8 cellular contexts compared by ENCODE assay signal in the genomic region with DNA sequence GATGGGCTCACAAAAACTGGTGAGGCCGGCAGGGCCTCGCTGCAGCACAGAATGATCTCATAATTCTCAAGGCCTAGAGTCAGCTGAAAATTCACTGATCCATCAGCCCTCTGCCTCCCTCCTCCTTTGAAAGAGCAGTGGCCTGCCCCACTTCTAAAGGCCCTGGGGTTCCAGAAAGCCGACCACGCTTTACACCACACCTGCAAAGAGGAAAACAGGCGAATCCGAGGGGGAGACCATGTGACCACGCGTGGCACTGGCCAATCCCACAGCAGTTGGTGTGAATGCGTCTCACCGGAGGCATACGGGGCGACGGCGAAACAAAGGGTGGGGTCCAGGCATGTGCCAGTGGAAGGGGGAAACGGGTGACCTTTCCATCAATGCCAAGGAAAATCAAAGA.
DNase-seq lines count a peak whose midpoint lies in the region; ATAC-seq and TF ChIP-seq lines count a peak whose summit lies in the region.
"Not testable (repeated sequence)": the region's sequence is repeated elsewhere in the genome, so short reads cannot be mapped to it uniquely, and the experiment has no call there.

No MANE protein-coding gene starts in this region.

- not testable (repeated sequence) for DNase-seq in Jurkat, Clone E6-1 (ENCODE audit: low read depth, low spot score); astrocyte of the spinal cord (ENCODE audit: low read depth, low spot score); fibroblast of pulmonary artery (ENCODE audit: low read depth); vagina (ENCODE audit: extremely low spot score in 2 of 2)
- peak; percentile 40 for DNase-seq in activated CD8-positive, alpha-beta T cell treated with anti-CD3 and anti-CD28 coated beads for 36 hours
- DNase-seq in lung (ENCODE audit: low spot score) (peak; percentile 27), sigmoid colon (peak; percentile 38)

- H3K27me3 Mint-ChIP-seq in activated CD8-positive, alpha-beta T cell treated with anti-CD3 and anti-CD28 coated beads for 36 hours: not testable (repeated sequence)

- not testable (repeated sequence) for H3K27ac Mint-ChIP-seq in activated CD8-positive, alpha-beta T cell treated with anti-CD3 and anti-CD28 coated beads for 36 hours

- H3K36me3 ChIP-seq in lung (ENCODE audit: control insufficient read depth in 2 of 2, insufficient read depth in 2 of 2, low read length in 2 of 2); sigmoid colon; vagina: not testable (repeated sequence)

- H3K27ac ChIP-seq in lung (ENCODE audit: low read depth in 1 of 2, low read length in 1 of 2) (peak overlapping the region in 1 of 2 donors; percentile 40), sigmoid colon (peak overlapping the region; percentile 68 to 72 (median 70))
- not testable (repeated sequence) for H3K27ac ChIP-seq in vagina

- TF ChIP-seq CTCF in GM12875 (IDR thresholded peaks at IDR 0.05; ENCODE audit: borderline replicate concordance, insufficient read depth, low read depth, low read length); activated CD8-positive, alpha-beta T cell treated with anti-CD3 and anti-CD28 coated beads for 36 hours (IDR thresholded peaks at IDR 0.05); astrocyte of the spinal cord (IDR thresholded peaks at IDR 0.05; ENCODE audit: low read depth, low read length); fibroblast of pulmonary artery (IDR thresholded peaks at IDR 0.05; ENCODE audit: low read length, missing control alignments); lung (IDR thresholded peaks at IDR 0.05; ENCODE audit: control extremely low read depth, extremely low read depth); sigmoid colon (IDR thresholded peaks at IDR 0.05); vagina (IDR thresholded peaks at IDR 0.05): not testable (repeated sequence)

- CTCF ChIA-PET in activated CD8-positive, alpha-beta T cell treated with anti-CD3 and anti-CD28 coated beads for 36 hours (lab: Charles Lee): not testable (repeated sequence)

- ATAC-seq in activated CD8-positive, alpha-beta T cell treated with anti-CD3 and anti-CD28 coated beads for 36 hours; lung (ENCODE audit: insufficient read depth, low FRiP score): not testable (repeated sequence)

- POLR2A ChIA-PET in activated CD8-positive, alpha-beta T cell treated with anti-CD3 and anti-CD28 coated beads for 36 hours (lab: Charles Lee): not testable (repeated sequence)

- H3K4me1 ChIP-seq in lung (ENCODE audit: control insufficient read depth in 2 of 2, insufficient read depth in 2 of 2, low read length in 2 of 2); sigmoid colon; vagina: not testable (repeated sequence)

- H3K4me3 ChIP-seq in GM12875 (ENCODE audit: low read depth, low read length) (peak overlapping the region; percentile 33), astrocyte of the spinal cord (ENCODE audit: low read depth, low read length) (peak overlapping the region; percentile 40), fibroblast of pulmonary artery (replicated peaks; ENCODE audit: low read depth, low read length) (peak overlapping the region; percentile 48), sigmoid colon (peak overlapping the region; percentile 23 to 43 (median 39)), vagina (peak overlapping the region; percentile 37 to 40)
- H3K4me3 ChIP-seq in Jurkat, Clone E6-1 (ENCODE audit: low read length): peak overlapping the region; percentile 46
- not testable (repeated sequence) for H3K4me3 ChIP-seq in lung

- in situ Hi-C loops in astrocyte of the spinal cord (cut with HindIII; ENCODE audit: low sequenced_read_pairs): not testable (repeated sequence)

- not testable (repeated sequence) for H3K36me3 Mint-ChIP-seq in activated CD8-positive, alpha-beta T cell treated with anti-CD3 and anti-CD28 coated beads for 36 hours (ENCODE audit: low read depth)

- TF ChIP-seq EP300 in sigmoid colon (IDR thresholded peaks at IDR 0.05): not testable (repeated sequence)

- not testable (repeated sequence) for H3K4me1 Mint-ChIP-seq in activated CD8-positive, alpha-beta T cell treated with anti-CD3 and anti-CD28 coated beads for 36 hours (ENCODE audit: low read depth)

- H3K4me3 Mint-ChIP-seq in activated CD8-positive, alpha-beta T cell treated with anti-CD3 and anti-CD28 coated beads for 36 hours: peak overlapping the region; percentile 82

- not testable (repeated sequence) for H3K9me3 ChIP-seq in lung (ENCODE audit: control insufficient read depth in 2 of 2, insufficient read depth in 1 of 2, low read length in 1 of 2); sigmoid colon; vagina

- H3K27me3 ChIP-seq in lung (ENCODE audit: control insufficient read depth, insufficient read depth); sigmoid colon; vagina: not testable (repeated sequence)

- TF ChIP-seq POLR2A in sigmoid colon (IDR thresholded peaks at IDR 0.05); vagina (IDR thresholded peaks at IDR 0.05): not testable (repeated sequence)

- 0 to 2% methylated on average over 4 to 7 of the region's 15 CpGs for whole genome bisulfite sequencing in lung, 2 donors
- WGBS in sigmoid colon, 2 donors: 1% methylated on average over 4 to 6 of the region's 15 CpGs

- intact Hi-C loops in activated CD8-positive, alpha-beta T cell treated with anti-CD3 and anti-CD28 coated beads for 36 hours (cut with micrococcal nuclease); sigmoid colon (cut with DNase I); vagina (cut with DNase I): not testable (repeated sequence)

- not testable (repeated sequence) for H3K9me3 Mint-ChIP-seq in activated CD8-positive, alpha-beta T cell treated with anti-CD3 and anti-CD28 coated beads for 36 hours
